In the genomic region with DNA sequence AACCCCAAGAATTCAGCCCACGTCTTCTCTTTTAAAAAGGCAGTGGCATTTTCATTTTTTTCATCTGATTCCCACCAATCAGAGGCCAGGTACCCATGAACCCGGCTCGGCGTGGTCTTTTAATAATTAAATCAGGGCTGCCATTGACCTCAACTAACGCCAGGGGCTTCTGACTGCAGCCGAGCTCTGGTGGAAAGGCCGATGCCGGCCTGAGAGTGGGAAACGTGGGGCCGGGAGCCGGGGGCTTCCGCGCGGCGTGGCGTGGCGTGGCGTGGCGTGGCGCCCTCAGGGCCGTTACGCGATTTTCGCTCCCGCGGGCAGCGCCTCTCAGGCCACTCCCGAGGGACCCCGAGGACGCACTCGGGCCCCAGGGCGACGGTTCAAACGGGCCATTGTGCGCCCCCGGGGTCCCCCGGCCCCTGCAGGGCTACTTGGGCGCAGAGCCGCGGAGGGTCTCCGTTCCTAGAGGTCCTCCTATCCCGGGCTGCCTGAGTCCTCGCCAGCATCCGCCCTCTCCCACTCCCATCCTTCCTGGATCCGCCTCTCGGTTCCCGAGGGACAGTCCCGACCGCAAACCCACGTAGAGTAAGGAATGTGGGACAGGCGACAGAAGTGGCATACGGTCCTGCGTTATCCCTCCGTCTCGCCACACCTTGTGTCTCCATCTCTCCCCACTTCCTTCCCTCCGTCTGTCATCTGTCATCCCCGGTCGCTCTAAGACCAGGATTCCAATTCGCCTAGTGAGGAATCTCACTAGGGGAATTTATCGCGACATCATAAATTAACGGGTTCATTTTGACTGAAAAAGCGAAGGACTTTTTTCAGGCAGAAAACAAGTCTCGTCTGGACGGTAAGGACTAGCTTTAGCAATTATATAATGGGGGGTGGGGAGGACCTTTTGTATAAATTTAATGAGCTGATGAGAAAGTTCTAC, we compare ENCODE assay signal across 8 cellular contexts. TPM values are rescaled to one million over a fixed set of nuclear protein-coding genes. Genes with fewer than 3 reads are reported as not detected.
DNase-seq lines count a peak whose midpoint lies in the region; ATAC-seq and TF ChIP-seq lines count a peak whose summit lies in the region.

No MANE protein-coding gene starts in this region.

- H3K9ac ChIP-seq in liver (ENCODE audit: low read depth in 1 of 2, low read length in 2 of 2) = peak overlapping the region; percentile 80 to 85

- no peaks in the 10 kb centered on the region for H3K27me3 ChIP-seq in dorsolateral prefrontal cortex
- H3K27me3 ChIP-seq in liver (ENCODE audit: control insufficient read depth in 4 of 4, insufficient read depth in 4 of 4, low read length in 3 of 4) = no peaks in the 10 kb centered on the region

- H3K36me3 ChIP-seq in liver (ENCODE audit: control insufficient read depth in 4 of 4, insufficient read depth in 3 of 4, low read depth in 1 of 4, low read length in 3 of 4) = no peaks in the 10 kb centered on the region

- ATAC-seq in GM18858 (IDR thresholded peaks at IDR 0.05; ENCODE audit: unreplicated experiment) (peak; percentile 45), HG03064 (IDR thresholded peaks at IDR 0.05; ENCODE audit: low read depth, unreplicated experiment) (peak; percentile 49)

- DNase-seq in AG09319 (ENCODE audit: extremely low read depth, low read depth) (peak; percentile 32), NCI-H460 (ENCODE audit: extremely low read depth, low read depth) (peak; percentile 26), dorsolateral prefrontal cortex (peak; percentile 36 to 77 (median 60))
- DNase-seq in activated CD4-positive, alpha-beta T cell treated with anti-CD3 and anti-CD28 coated beads, Interleukin-2, amount 50 U/mL, for 1 hour = peak; percentile 33
- peak; percentile 31 to 35 for DNase-seq in stimulated activated CD4-positive, alpha-beta T cell treated with anti-CD3 and anti-CD28 coated beads, Interleukin-4, amount 100 ng/mL, for 4 hours

- H3K4me3 ChIP-seq in dorsolateral prefrontal cortex = peak overlapping the region; percentile 47 to 98 (median 88)
- H3K4me3 ChIP-seq in liver (ENCODE audit: low read depth in 1 of 3, low read length in 3 of 3) = peak overlapping the region; percentile 99

- peaks cover 5 to 51% (median 33%) of the 10 kb centered on the region in 4 donors for H3K4me1 ChIP-seq in liver (ENCODE audit: control insufficient read depth in 4 of 4, insufficient read depth in 4 of 4, low read length in 3 of 4)

- peak; percentile 36 for TF ChIP-seq CTCF in AG09319 (IDR thresholded peaks at IDR 0.05; ENCODE audit: low read depth, low read length)
- TF ChIP-seq CTCF in dorsolateral prefrontal cortex (IDR thresholded peaks at IDR 0.05 in 54 of 56, conservative IDR thresholded peaks at IDR 0.05 in 2 of 56; ENCODE audit: low read depth in 1 of 56, partially characterized antibody in 56 of 56) = peak in 43 of 56 donors; percentile 8 to 50 (median 35)
- TF ChIP-seq CTCF in liver (IDR thresholded peaks at IDR 0.05; ENCODE audit: low read depth, low read length, missing input control) = peak; percentile 45

- intact Hi-C loops in dorsolateral prefrontal cortex (cut with DNase I) = loop anchor here (2.0 to 5.0 kb wide), 3 partner anchors 21 to 110 kb away; no protein-coding TSS in a partner anchor

- TF ChIP-seq RAD21 in liver (IDR thresholded peaks at IDR 0.05) = peak in 1 of 2 donors; percentile 27

- under 1% methylated on average over 65 of the region's 65 CpGs for WGBS in liver

- no peaks in the 10 kb centered on the region for H3K9me3 ChIP-seq in liver (ENCODE audit: control insufficient read depth in 4 of 4, low read length in 3 of 4)

- H3K27ac ChIP-seq in dorsolateral prefrontal cortex = peak overlapping the region; percentile 84 to 99 (median 96)
- H3K27ac ChIP-seq in liver (ENCODE audit: low read depth in 1 of 2, low read length in 2 of 2) = peak overlapping the region; percentile 87 to 92

TF ChIP-seq in liver, 16 proteins besides CTCF, POLR2A, EP300 and RAD21:
- TF ChIP-seq JUND (IDR thresholded peaks at IDR 0.05) (no peak), TAF1 (conservative IDR thresholded peaks at IDR 0.05) (peak; percentile 36), NR2F2 (IDR thresholded peaks at IDR 0.05) (no peak), RXRA (IDR thresholded peaks at IDR 0.05) (peak; percentile 33 to 44), FOXA2 (IDR thresholded peaks at IDR 0.05) (no peak), HNF4A (conservative IDR thresholded peaks at IDR 0.05) (peak in 1 of 2 donors; percentile 11), HNF4G (IDR thresholded peaks at IDR 0.05) (no peak), EGR1 (IDR thresholded peaks at IDR 0.05; ENCODE audit: low read depth in 2 of 2) (no peak), YY1 (IDR thresholded peaks at IDR 0.05) (peak; percentile 81), SP1 (IDR thresholded peaks at IDR 0.05) (peak; percentile 19), GABPA (IDR thresholded peaks at IDR 0.05 in 1 of 2, conservative IDR thresholded peaks at IDR 0.05 in 1 of 2) (no peak), FOXA1 (IDR thresholded peaks at IDR 0.05) (no peak)
- TF ChIP-seq, protein P1, sequence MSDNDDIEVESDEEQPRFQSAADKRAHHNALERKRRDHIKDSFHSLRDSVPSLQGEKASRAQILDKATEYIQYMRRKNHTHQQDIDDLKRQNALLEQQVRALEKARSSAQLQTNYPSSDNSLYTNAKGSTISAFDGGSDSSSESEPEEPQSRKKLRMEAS (IDR thresholded peaks at IDR 0.05) = no peak
- TF ChIP-seq, protein P2, sequence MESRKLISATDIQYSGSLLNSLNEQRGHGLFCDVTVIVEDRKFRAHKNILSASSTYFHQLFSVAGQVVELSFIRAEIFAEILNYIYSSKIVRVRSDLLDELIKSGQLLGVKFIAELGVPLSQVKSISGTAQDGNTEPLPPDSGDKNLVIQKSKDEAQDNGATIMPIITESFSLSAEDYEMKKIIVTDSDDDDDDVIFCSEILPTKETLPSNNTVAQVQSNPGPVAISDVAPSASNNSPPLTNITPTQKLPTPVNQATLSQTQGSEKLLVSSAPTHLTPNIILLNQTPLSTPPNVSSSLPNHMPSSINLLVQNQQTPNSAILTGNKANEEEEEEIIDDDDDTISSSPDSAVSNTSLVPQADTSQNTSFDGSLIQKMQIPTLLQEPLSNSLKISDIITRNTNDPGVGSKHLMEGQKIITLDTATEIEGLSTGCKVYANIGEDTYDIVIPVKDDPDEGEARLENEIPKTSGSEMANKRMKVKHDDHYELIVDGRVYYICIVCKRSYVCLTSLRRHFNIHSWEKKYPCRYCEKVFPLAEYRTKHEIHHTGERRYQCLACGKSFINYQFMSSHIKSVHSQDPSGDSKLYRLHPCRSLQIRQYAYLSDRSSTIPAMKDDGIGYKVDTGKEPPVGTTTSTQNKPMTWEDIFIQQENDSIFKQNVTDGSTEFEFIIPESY (IDR thresholded peaks at IDR 0.05) = no peak
- TF ChIP-seq, protein P3, sequence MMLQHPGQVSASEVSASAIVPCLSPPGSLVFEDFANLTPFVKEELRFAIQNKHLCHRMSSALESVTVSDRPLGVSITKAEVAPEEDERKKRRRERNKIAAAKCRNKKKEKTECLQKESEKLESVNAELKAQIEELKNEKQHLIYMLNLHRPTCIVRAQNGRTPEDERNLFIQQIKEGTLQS (IDR thresholded peaks at IDR 0.05) = no peak
- TF ChIP-seq, protein P4, sequence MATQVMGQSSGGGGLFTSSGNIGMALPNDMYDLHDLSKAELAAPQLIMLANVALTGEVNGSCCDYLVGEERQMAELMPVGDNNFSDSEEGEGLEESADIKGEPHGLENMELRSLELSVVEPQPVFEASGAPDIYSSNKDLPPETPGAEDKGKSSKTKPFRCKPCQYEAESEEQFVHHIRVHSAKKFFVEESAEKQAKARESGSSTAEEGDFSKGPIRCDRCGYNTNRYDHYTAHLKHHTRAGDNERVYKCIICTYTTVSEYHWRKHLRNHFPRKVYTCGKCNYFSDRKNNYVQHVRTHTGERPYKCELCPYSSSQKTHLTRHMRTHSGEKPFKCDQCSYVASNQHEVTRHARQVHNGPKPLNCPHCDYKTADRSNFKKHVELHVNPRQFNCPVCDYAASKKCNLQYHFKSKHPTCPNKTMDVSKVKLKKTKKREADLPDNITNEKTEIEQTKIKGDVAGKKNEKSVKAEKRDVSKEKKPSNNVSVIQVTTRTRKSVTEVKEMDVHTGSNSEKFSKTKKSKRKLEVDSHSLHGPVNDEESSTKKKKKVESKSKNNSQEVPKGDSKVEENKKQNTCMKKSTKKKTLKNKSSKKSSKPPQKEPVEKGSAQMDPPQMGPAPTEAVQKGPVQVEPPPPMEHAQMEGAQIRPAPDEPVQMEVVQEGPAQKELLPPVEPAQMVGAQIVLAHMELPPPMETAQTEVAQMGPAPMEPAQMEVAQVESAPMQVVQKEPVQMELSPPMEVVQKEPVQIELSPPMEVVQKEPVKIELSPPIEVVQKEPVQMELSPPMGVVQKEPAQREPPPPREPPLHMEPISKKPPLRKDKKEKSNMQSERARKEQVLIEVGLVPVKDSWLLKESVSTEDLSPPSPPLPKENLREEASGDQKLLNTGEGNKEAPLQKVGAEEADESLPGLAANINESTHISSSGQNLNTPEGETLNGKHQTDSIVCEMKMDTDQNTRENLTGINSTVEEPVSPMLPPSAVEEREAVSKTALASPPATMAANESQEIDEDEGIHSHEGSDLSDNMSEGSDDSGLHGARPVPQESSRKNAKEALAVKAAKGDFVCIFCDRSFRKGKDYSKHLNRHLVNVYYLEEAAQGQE (IDR thresholded peaks at IDR 0.05) = peak; percentile 40

RNA-seq across cellular contexts. Expression of a gene that starts 0.9 kb away (rescaled TPM):
- 68.4 and 79.5 TPM in 2 replicates for total RNA-seq in NCI-H460 (2014; rRNA removed; shearing (Covaris generic))
- polyA plus RNA-seq in NCI-H460 (2014; cell fraction: nucleus; rRNA removed) = 18.4 and 38.2 TPM in 2 replicates
- total RNA-seq in dorsolateral prefrontal cortex = 10 to 100 TPM; 23.9 to 70.4 (median 49.9) TPM
- total RNA-seq in liver = 10 to 100 TPM in 1 of 2 donors, 1 to 10 TPM in 1; 5.4 to 34.6 TPM
- 10 to 100 TPM; 10.5 to 12.5 TPM for polyA plus RNA-seq in liver

Comparison
In these comparisons a context has a peak if more than half of its experiments do, and no peak if none do; other contexts are left out.
1. Peak in every context shown above with its lines: DNase-seq, ATAC-seq, H3K4me3 ChIP-seq and H3K27ac ChIP-seq.